Comparison of ENCODE assay signal across 12 cellular contexts in genomic region chr15:32849769-32850668, GRCh38.
DNase-seq lines count a peak whose midpoint lies in the region; ATAC-seq, FAIRE-seq and TF ChIP-seq lines count a peak whose summit lies in the region.
"Had no signal": no experiment of that assay in that cellular context is flagged by ENCODE, and none has a peak within 500 bp of the region (broad histone marks: within the 10 kb centered on the region; RNA-seq: fewer than 3 reads in every experiment).

No MANE protein-coding gene starts in this region.

- TF ChIP-seq RAD21 in K562 (CRISPR knock-in tag; conservative IDR thresholded peaks at IDR 0.05 in 1 of 2, IDR thresholded peaks at IDR 0.05 in 1 of 2): no peak

- DNase-seq in Daoy (ENCODE audit: low read depth): peak; percentile 59
- DNase-seq in NCI-H82 treated with DMSO at 0.1 percent for 48 hours (lab: John Stamatoyannopoulos, UW; ENCODE audit: unreplicated experiment): peak; percentile 81
- no peak for DNase-seq in K562 (ENCODE audit: extremely low read depth in 1 of 4, low spot score in 3 of 4)
- no peak for DNase-seq in naive thymus-derived CD4-positive, alpha-beta T cell
- no peak for DNase-seq in GDM1 (lab: John Stamatoyannopoulos, UW)
- no peak for DNase-seq in T-helper 2 cell
- DNase-seq in NCI-H2196 treated with DMSO at 0.1 percent for 48 hours (lab: John Stamatoyannopoulos, UW; ENCODE audit: unreplicated experiment): no peak
- DNase-seq: colonic mucosa; natural killer cell; NCI-H526; stimulated activated CD4-positive, alpha-beta T cell treated with anti-CD3 and anti-CD28 coated beads, Interleukin-2, amount 100 ng/mL, for 24 hours had no signal

- H3K4me3 ChIP-seq in K562: no peak overlapping the region
- H3K4me3 ChIP-seq in naive thymus-derived CD4-positive, alpha-beta T cell (ENCODE audit: low read length): no peak overlapping the region
- H3K4me3 ChIP-seq: colonic mucosa had no signal

- ATAC-seq in K562 (no peak), HG02938 (IDR thresholded peaks at IDR 0.05; ENCODE audit: unreplicated experiment) (no peak)
- ATAC-seq in naive thymus-derived CD4-positive, alpha-beta T cell: peak; percentile 64

- H3K4me2 ChIP-seq in K562 (ENCODE audit: insufficient read depth, low read length): no peak overlapping the region

- WGBS in K562 (ENCODE audit: insufficient coverage, low coverage, missing lambda C conversion rate): 3% methylated on average over 9 of the region's 11 CpGs

- H3K27me3 Mint-ChIP-seq in naive thymus-derived CD4-positive, alpha-beta T cell: peaks cover 0 to 5% (median 0%) of the 10 kb centered on the region in 5 donors

- no peak overlapping the region for H2AFZ ChIP-seq in K562 (ENCODE audit: low read depth, low read length)

- intact Hi-C loops in K562 (cut with micrococcal nuclease): loop anchor here (10.0 kb wide), 2 partner anchors 85 to 145 kb away; no protein-coding TSS in a partner anchor
- intact Hi-C loops in naive thymus-derived CD4-positive, alpha-beta T cell (cut with micrococcal nuclease): no loop called here

- no peaks in the 10 kb centered on the region for H3K9me1 ChIP-seq in K562 (ENCODE audit: control insufficient read depth, insufficient read depth, low read length)

- no peak overlapping the region for H3K27ac Mint-ChIP-seq in naive thymus-derived CD4-positive, alpha-beta T cell
- H3K27ac Mint-ChIP-seq: natural killer cell had no signal

- peaks cover 0 to 40% (median 0%) of the 10 kb centered on the region in 5 donors for H3K36me3 Mint-ChIP-seq in naive thymus-derived CD4-positive, alpha-beta T cell
- H3K36me3 Mint-ChIP-seq: natural killer cell had no signal

- H3K27ac ChIP-seq in K562 (ENCODE audit: extremely low read depth, low read depth, low read length): no peak overlapping the region
- no peak overlapping the region for H3K27ac ChIP-seq in naive thymus-derived CD4-positive, alpha-beta T cell (ENCODE audit: low read depth, low read length)
- H3K27ac ChIP-seq: colonic mucosa had no signal

- H3K27me3 ChIP-seq in K562 (ENCODE audit: control insufficient read depth in 2 of 2, insufficient read depth in 2 of 2, low read length in 2 of 2): peaks cover 0 to 5% of the 10 kb centered on the region in 2 experiments; a peak in 2 of 5 replicates
- H3K27me3 ChIP-seq in naive thymus-derived CD4-positive, alpha-beta T cell (ENCODE audit: control insufficient read depth in 2 of 2, insufficient read depth in 2 of 2, low read length in 2 of 2): no peaks in the 10 kb centered on the region
- H3K27me3 ChIP-seq: colonic mucosa had no signal

- no peak overlapping the region for H3K9ac ChIP-seq in K562 (ENCODE audit: insufficient read depth in 1 of 2, low read depth in 2 of 2, low read length in 2 of 2)

- H3K4me1 Mint-ChIP-seq in naive thymus-derived CD4-positive, alpha-beta T cell: peaks cover 0 to 2% (median 0%) of the 10 kb centered on the region in 7 donors
- H3K4me1 Mint-ChIP-seq: natural killer cell had no signal

- no peak for TF ChIP-seq POLR2A in K562 (conservative IDR thresholded peaks at IDR 0.05)

- FAIRE-seq in K562 (lab: Jason Lieb, UNC): no peak

- TF ChIP-seq EP300 in K562 (IDR thresholded peaks at IDR 0.05; ENCODE audit: low read length): no peak

- no peaks in the 10 kb centered on the region for H4K20me1 ChIP-seq in K562 (replicated peaks; ENCODE audit: control insufficient read depth, insufficient read depth, low read length)

- peaks cover 0 to 5% (median 0%) of the 10 kb centered on the region in 11 donors for H3K9me3 Mint-ChIP-seq in naive thymus-derived CD4-positive, alpha-beta T cell
- H3K9me3 Mint-ChIP-seq: natural killer cell had no signal

- in situ Hi-C loops in K562 (cut with MboI): no loop called here

- no TSS peak for BruUV-seq in K562 (replicated peaks; lab: Mats Ljungman, UMichigan)

- no peaks in the 10 kb centered on the region for H3K79me2 ChIP-seq in K562 (ENCODE audit: control insufficient read depth, insufficient read depth, low read length)

- POLR2A ChIA-PET in K562 (lab: Yijun Ruan, JAX): interaction anchor here (1.2 kb wide), 1 partner anchor 12 kb away, joined by 3 read pairs; no protein-coding TSS in a partner anchor
- POLR2A ChIA-PET in naive thymus-derived CD4-positive, alpha-beta T cell (lab: Charles Lee): no interaction called here

- no peak for TF ChIP-seq CTCF in K562 (IDR thresholded peaks at IDR 0.05 in 2 of 3, conservative IDR thresholded peaks at IDR 0.05 in 1 of 3; ENCODE audit: insufficient read depth in 2 of 3, low read depth in 1 of 3, low read length in 3 of 3)

- H3K36me3 ChIP-seq in K562 (ENCODE audit: control insufficient read depth, insufficient read depth, low read length): no peaks in the 10 kb centered on the region
- H3K36me3 ChIP-seq in naive thymus-derived CD4-positive, alpha-beta T cell (ENCODE audit: control insufficient read depth in 2 of 3, insufficient read depth in 3 of 3, low read length in 3 of 3): no peaks in the 10 kb centered on the region
- H3K36me3 ChIP-seq: colonic mucosa had no signal

- H3K4me1 ChIP-seq in K562 (replicated peaks in 1 of 2; ENCODE audit: control insufficient read depth in 2 of 2, insufficient read depth in 2 of 2, low read length in 2 of 2): no peaks in the 10 kb centered on the region
- no peaks in the 10 kb centered on the region for H3K4me1 ChIP-seq in naive thymus-derived CD4-positive, alpha-beta T cell (ENCODE audit: control insufficient read depth in 2 of 2, insufficient read depth in 2 of 2, low read length in 2 of 2)
- H3K4me1 ChIP-seq: colonic mucosa had no signal

- no peaks in the 10 kb centered on the region for H3K9me3 ChIP-seq in K562 (replicated peaks; ENCODE audit: control insufficient read depth, insufficient read depth, low read depth, low read length)
- no peaks in the 10 kb centered on the region for H3K9me3 ChIP-seq in naive thymus-derived CD4-positive, alpha-beta T cell (ENCODE audit: control insufficient read depth in 2 of 3, low read length in 3 of 3)
- H3K9me3 ChIP-seq: colonic mucosa had no signal

- CTCF ChIA-PET in K562 (lab: Yijun Ruan, JAX; ENCODE audit: low intra/inter-chr PET ratio): no interaction called here
- CTCF ChIA-PET in naive thymus-derived CD4-positive, alpha-beta T cell (lab: Charles Lee): no interaction called here

- H3K4me3 Mint-ChIP-seq in naive thymus-derived CD4-positive, alpha-beta T cell: no peak overlapping the region
- H3K4me3 Mint-ChIP-seq: natural killer cell had no signal

TF ChIP-seq in K562, 482 proteins besides CTCF, POLR2A, EP300 and RAD21:
- TF ChIP-seq MYNN (IDR thresholded peaks at IDR 0.05): no peak
- TF ChIP-seq MYNN (CRISPR knock-in tag; IDR thresholded peaks at IDR 0.05): no peak
- no peak for TF ChIP-seq MAFK (IDR thresholded peaks at IDR 0.05; ENCODE audit: low read length)
- TF ChIP-seq MAFG (tag; conservative IDR thresholded peaks at IDR 0.05): peak; percentile 55
- TF ChIP-seq KLF6 (CRISPR knock-in tag; IDR thresholded peaks at IDR 0.05; ENCODE audit: borderline replicate concordance): no peak
- TF ChIP-seq ZSCAN29 (IDR thresholded peaks at IDR 0.05): no peak
- no peak for TF ChIP-seq CEBPG (CRISPR knock-in tag; IDR thresholded peaks at IDR 0.05)
- peak; percentile 54 to 67 for TF ChIP-seq CEBPG (tag; conservative IDR thresholded peaks at IDR 0.05 in 1 of 2, IDR thresholded peaks at IDR 0.05 in 1 of 2)
- no peak for TF ChIP-seq ZNF707 (CRISPR knock-in tag; conservative IDR thresholded peaks at IDR 0.05)
- TF ChIP-seq CEBPB (tag; IDR thresholded peaks at IDR 0.05): peak; percentile 48; the same call in 1 of the 2 replicates
- no peak for TF ChIP-seq TAF15 (IDR thresholded peaks at IDR 0.05; ENCODE audit: low read depth, low read length)

Comparison
In these comparisons a context has a peak if more than half of its experiments do, and no peak if none do; other contexts are left out.
1. DNase-seq: peak in Daoy (single experiment) and NCI-H82 treated with DMSO at 0.1 percent for 48 hours (single experiment); none in K562 (0 of 4), naive thymus-derived CD4-positive, alpha-beta T cell (0 of 9), GDM1 (single experiment), T-helper 2 cell (0 of 5) and NCI-H2196 treated with DMSO at 0.1 percent for 48 hours (single experiment).